In the genomic region with DNA sequence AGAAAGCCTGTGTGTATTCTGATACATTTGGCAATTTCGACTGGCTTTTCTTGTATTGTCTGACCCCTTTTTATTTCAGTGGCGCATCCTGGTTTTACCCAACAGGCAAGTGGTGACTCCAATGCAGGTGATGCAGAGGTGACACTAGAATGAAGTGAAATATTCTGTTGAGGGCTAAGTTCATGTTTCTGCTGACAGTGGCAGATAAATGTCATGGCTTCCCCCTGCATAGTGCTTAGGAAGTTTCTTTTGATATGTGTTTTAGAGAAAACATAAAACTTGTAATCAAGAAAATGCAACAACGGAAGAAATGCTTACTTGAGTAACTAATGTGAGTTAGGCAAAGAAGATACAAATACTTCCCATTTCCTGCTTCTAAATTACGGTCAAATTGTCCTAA, we compare ENCODE assay signal across 8 cellular contexts. TPM values are rescaled to one million over a fixed set of nuclear protein-coding genes. Genes with fewer than 3 reads are reported as not detected.
A peak's percentile ranks its signal among the peaks of the same experiment; 100 is the strongest.
DNase-seq lines count a peak whose midpoint lies in the region; ATAC-seq, FAIRE-seq and TF ChIP-seq lines count a peak whose summit lies in the region.
"Not testable (repeated sequence)": the region's sequence is repeated elsewhere in the genome, so short reads cannot be mapped to it uniquely, and the experiment has no call there.
"Had no signal": no experiment of that assay in that cellular context is flagged by ENCODE, and none has a peak within 500 bp of the region (broad histone marks: within the 10 kb centered on the region; RNA-seq: fewer than 3 reads in every experiment).

No MANE protein-coding gene starts in this region.

- H3K4me2 ChIP-seq in Loucy (ENCODE audit: low read depth, low read length, poor library complexity, severe bottlenecking) = peak overlapping the region; percentile 69
- not testable (repeated sequence) for H3K4me2 ChIP-seq in HepG2 (ENCODE audit: low read depth, low read length)

- not testable (repeated sequence) for TF ChIP-seq POLR2A in HepG2 (IDR thresholded peaks at IDR 0.05; ENCODE audit: insufficient read depth in 1 of 2, low read depth in 2 of 2, low read length in 2 of 2)

- CTCF ChIA-PET in CD8-positive, alpha-beta T cell (lab: Charles Lee); T-cell (lab: Charles Lee); HepG2 (lab: Yijun Ruan, JAX; ENCODE audit: low intra/inter-chr PET ratio, low total read pairs): not testable (repeated sequence)

- not testable (repeated sequence) for H3K27me3 ChIP-seq in CD8-positive, alpha-beta T cell (ENCODE audit: insufficient read depth, low read length); HL-60 (ENCODE audit: insufficient read depth, poor library complexity, severe bottlenecking); Loucy (ENCODE audit: insufficient read depth, low read length, poor library complexity, severe bottlenecking); HepG2 (ENCODE audit: control insufficient read depth in 1 of 2, insufficient read depth in 2 of 2, low read length in 2 of 2)

- H3F3A ChIP-seq in Loucy (ENCODE audit: low read depth) = not testable (repeated sequence)

- H3K79me2 ChIP-seq in Loucy (ENCODE audit: insufficient read depth, low read length) = peaks cover 84% of the 10 kb centered on the region
- not testable (repeated sequence) for H3K79me2 ChIP-seq in HepG2 (ENCODE audit: insufficient read depth, low read length)

- DNase-seq in CD8-positive, alpha-beta T cell; HL-60 (ENCODE audit: low read depth in 1 of 2, low spot score in 1 of 2); T-cell; activated T-cell treated with anti-CD3 and anti-CD28 coated beads, Interleukin-2, amount 50 U/mL, for 72 hours; HepG2 (ENCODE audit: low spot score); stimulated activated effector memory CD8-positive, alpha-beta T cell treated with anti-CD3 and anti-CD28 coated beads, Interleukin-12 subunit alpha, Interleukin-12 subunit beta, amount 100 ng/mL, for 72 hours (ENCODE audit: low spot score in 2 of 2): not testable (repeated sequence)

- not testable (repeated sequence) for TF ChIP-seq CTCF in CD8-positive, alpha-beta T cell (IDR thresholded peaks at IDR 0.05); HL-60 (IDR thresholded peaks at IDR 0.05; ENCODE audit: insufficient read depth, low read length); Loucy (conservative IDR thresholded peaks at IDR 0.05; ENCODE audit: low read length); HepG2 (CRISPR knock-in tag; IDR thresholded peaks at IDR 0.05)

- not testable (repeated sequence) for H3K36me3 ChIP-seq in CD8-positive, alpha-beta T cell (ENCODE audit: insufficient read depth, low read length); Loucy (ENCODE audit: insufficient read depth, low read length); HepG2 (replicated peaks in 1 of 2; ENCODE audit: control insufficient read depth in 1 of 2, insufficient read depth in 2 of 2, low read length in 2 of 2)

- not testable (repeated sequence) for H4K20me1 ChIP-seq in Loucy (ENCODE audit: insufficient read depth, low read length, poor library complexity, severe bottlenecking); HepG2 (ENCODE audit: insufficient read depth, low read length)

- H3K27ac Mint-ChIP-seq in CD8-positive, alpha-beta T cell = peak overlapping the region; percentile 83
- peak overlapping the region; percentile 50 to 66 for H3K27ac Mint-ChIP-seq in T-cell
- H3K27ac Mint-ChIP-seq in activated T-cell treated with anti-CD3 and anti-CD28 coated beads, Interleukin-2, amount 50 U/mL, for 72 hours = peak overlapping the region; percentile 85
- peak overlapping the region; percentile 85 for H3K27ac Mint-ChIP-seq in stimulated activated effector memory CD8-positive, alpha-beta T cell treated with anti-CD3 and anti-CD28 coated beads, Interleukin-12 subunit alpha, Interleukin-12 subunit beta, amount 100 ng/mL, for 72 hours

- not testable (repeated sequence) for ATAC-seq in CD8-positive, alpha-beta T cell; T-cell (replicated peaks in 1 of 4); activated T-cell treated with anti-CD3 and anti-CD28 coated beads, Interleukin-2, amount 50 U/mL, for 72 hours (replicated peaks in 1 of 2); HepG2; stimulated activated effector memory CD8-positive, alpha-beta T cell treated with anti-CD3 and anti-CD28 coated beads, Interleukin-12 subunit alpha, Interleukin-12 subunit beta, amount 100 ng/mL, for 72 hours

- not testable (repeated sequence) for H3K27me3 Mint-ChIP-seq in CD8-positive, alpha-beta T cell (ENCODE audit: low read depth); T-cell; activated T-cell treated with anti-CD3 and anti-CD28 coated beads, Interleukin-2, amount 50 U/mL, for 72 hours (ENCODE audit: low read depth)

- not testable (repeated sequence) for TF ChIP-seq RAD21 in HepG2 (CRISPR knock-in tag; IDR thresholded peaks at IDR 0.05)

- H3K4me1 ChIP-seq in CD8-positive, alpha-beta T cell (ENCODE audit: insufficient read depth, low read length) = peaks cover 64% of the 10 kb centered on the region
- H3K4me1 ChIP-seq in Loucy (ENCODE audit: insufficient read depth, low read length, poor library complexity, severe bottlenecking) = peaks cover 23% of the 10 kb centered on the region
- H3K4me1 ChIP-seq in HepG2 (ENCODE audit: insufficient read depth, low read length) = not testable (repeated sequence)

- WGBS in HepG2 (ENCODE audit: low lambda C conversion rate) = 17% methylated on average over 4 of the region's 4 CpGs

- BruUV-seq in HepG2 (replicated peaks; lab: Mats Ljungman, UMichigan) = not testable (repeated sequence)

- H3K9ac ChIP-seq in Loucy (ENCODE audit: low read depth, low read length, poor library complexity, severe bottlenecking) = peak overlapping the region; percentile 55
- H3K9ac ChIP-seq in HepG2 (ENCODE audit: insufficient read depth, low read depth, low read length) = not testable (repeated sequence)

- intact Hi-C loops in CD8-positive, alpha-beta T cell (cut with DNase I, micrococcal nuclease) = loop anchor here in 1 of 2 experiments (2.0 kb wide), 1 partner anchor 15 kb away; no protein-coding TSS in a partner anchor
- intact Hi-C loops in HepG2 (cut with micrococcal nuclease; ENCODE audit: unreplicated experiment) = not testable (repeated sequence)

- not testable (repeated sequence) for H3K4me3 ChIP-seq in CD8-positive, alpha-beta T cell (ENCODE audit: low read depth, low read length); HL-60 (replicated peaks; ENCODE audit: insufficient read depth, low read length); HepG2 (replicated peaks in 1 of 3; ENCODE audit: insufficient read depth in 1 of 3, low read depth in 2 of 3, low read length in 3 of 3)
- peak overlapping the region; percentile 52 for H3K4me3 ChIP-seq in Loucy (ENCODE audit: low read length, poor library complexity, severe bottlenecking)

- not testable (repeated sequence) for TF ChIP-seq EP300 in HepG2 (IDR thresholded peaks at IDR 0.05; ENCODE audit: low read depth in 2 of 2, low read length in 2 of 2); HepG2 (CRISPR knock-in tag; IDR thresholded peaks at IDR 0.05; ENCODE audit: borderline replicate concordance)

- peak overlapping the region; percentile 48 for H3K4me3 Mint-ChIP-seq in CD8-positive, alpha-beta T cell
- peak overlapping the region in 2 of 3 donors; percentile 37 to 46 for H3K4me3 Mint-ChIP-seq in T-cell
- peak overlapping the region; percentile 34 to 74 for H3K4me3 Mint-ChIP-seq in activated T-cell treated with anti-CD3 and anti-CD28 coated beads, Interleukin-2, amount 50 U/mL, for 72 hours
- H3K4me3 Mint-ChIP-seq in stimulated activated effector memory CD8-positive, alpha-beta T cell treated with anti-CD3 and anti-CD28 coated beads, Interleukin-12 subunit alpha, Interleukin-12 subunit beta, amount 100 ng/mL, for 72 hours = peak overlapping the region; percentile 61

- H3K9me3 ChIP-seq in CD8-positive, alpha-beta T cell (ENCODE audit: low read length); Loucy (ENCODE audit: insufficient read depth, low read depth, low read length); HepG2 (ENCODE audit: low read length): not testable (repeated sequence)

- H3K36me3 Mint-ChIP-seq in CD8-positive, alpha-beta T cell = peaks cover 41% of the 10 kb centered on the region
- peaks cover 40% of the 10 kb centered on the region for H3K36me3 Mint-ChIP-seq in T-cell
- H3K36me3 Mint-ChIP-seq in activated T-cell treated with anti-CD3 and anti-CD28 coated beads, Interleukin-2, amount 50 U/mL, for 72 hours (ENCODE audit: insufficient read depth in 2 of 2); stimulated activated effector memory CD8-positive, alpha-beta T cell treated with anti-CD3 and anti-CD28 coated beads, Interleukin-12 subunit alpha, Interleukin-12 subunit beta, amount 100 ng/mL, for 72 hours: not testable (repeated sequence)

- not testable (repeated sequence) for H2AFZ ChIP-seq in Loucy (ENCODE audit: low read length); HepG2 (ENCODE audit: low read length)

- not testable (repeated sequence) for H3K27ac ChIP-seq in CD8-positive, alpha-beta T cell (ENCODE audit: low read depth, low read length); HepG2 (ENCODE audit: extremely low read length, insufficient read depth, low read length)
- 0 out of 2 replicates have a peak overlapping the region, but pooled peaks have one; percentile 17 for H3K27ac ChIP-seq in HL-60 (replicated peaks)

- POLR2A ChIA-PET in CD8-positive, alpha-beta T cell (lab: Charles Lee); T-cell (lab: Charles Lee); HepG2 (lab: Yijun Ruan, JAX): not testable (repeated sequence)

- peaks cover 85% of the 10 kb centered on the region for H3K4me1 Mint-ChIP-seq in CD8-positive, alpha-beta T cell (ENCODE audit: low read depth)
- peaks cover 85 to 88% (median 86%) of the 10 kb centered on the region in 3 donors for H3K4me1 Mint-ChIP-seq in T-cell
- peaks cover 61% of the 10 kb centered on the region for H3K4me1 Mint-ChIP-seq in activated T-cell treated with anti-CD3 and anti-CD28 coated beads, Interleukin-2, amount 50 U/mL, for 72 hours (ENCODE audit: low read depth)
- H3K4me1 Mint-ChIP-seq in stimulated activated effector memory CD8-positive, alpha-beta T cell treated with anti-CD3 and anti-CD28 coated beads, Interleukin-12 subunit alpha, Interleukin-12 subunit beta, amount 100 ng/mL, for 72 hours = peaks cover 56% of the 10 kb centered on the region

- FAIRE-seq in HepG2 (lab: Jason Lieb, UNC) = not testable (repeated sequence)

- in situ Hi-C loops in HepG2 (cut with HindIII; ENCODE audit: extremely low pct_ligation_motif_present, low pct_unique_long_range_greater_than_20kb) = not testable (repeated sequence)

- H3K9me3 Mint-ChIP-seq in CD8-positive, alpha-beta T cell; T-cell; activated T-cell treated with anti-CD3 and anti-CD28 coated beads, Interleukin-2, amount 50 U/mL, for 72 hours; stimulated activated effector memory CD8-positive, alpha-beta T cell treated with anti-CD3 and anti-CD28 coated beads, Interleukin-12 subunit alpha, Interleukin-12 subunit beta, amount 100 ng/mL, for 72 hours: not testable (repeated sequence)

- H3K9me2 ChIP-seq in Loucy (replicated peaks; ENCODE audit: low read depth, low read length) = not testable (repeated sequence)

RNA-seq across cellular contexts. Expression of a gene that starts 13.1 kb away (rescaled TPM):
- total RNA-seq in CD8-positive, alpha-beta T cell = 100 to 1,000 TPM; 192 to 200 TPM
- total RNA-seq in T-cell (100 to 1,000 TPM in 4 of 5 donors, 10 to 100 TPM in 1; 92.8 to 252 (median 136) TPM), HepG2 (2016; rRNA removed; fragmentation: Illumina TruSeq; extraction: Trizol) (0.08 and 0.29 TPM in 2 replicates)
- total RNA-seq in activated T-cell treated with anti-CD3 and anti-CD28 coated beads, Interleukin-2, amount 50 U/mL, for 72 hours = 10 to 100 TPM; 53.3 to 61.0 TPM
- 0.09 TPM in 1 of 2 replicates, not detected in the other for total RNA-seq in HepG2 (2016; cell fraction: cytosol; rRNA removed; fragmentation: Illumina TruSeq; extraction: Trizol; ENCODE audit: low read depth)
- not detected in 2 replicates for total RNA-seq in HepG2 (2016; cell fraction: insoluble cytoplasmic fraction; rRNA removed; fragmentation: Illumina TruSeq; extraction: Trizol)
- total RNA-seq in HepG2 (2016; cell fraction: membrane; rRNA removed; fragmentation: Illumina TruSeq; extraction: Trizol) = not detected in 2 replicates
- 0.56 and 1.4 TPM in 2 replicates for total RNA-seq in HepG2 (2016; cell fraction: nucleus; rRNA removed; fragmentation: Illumina TruSeq; extraction: Trizol)
- polyA plus RNA-seq in HepG2 (2011; rRNA removed) = 0.04 and 0.11 TPM in 2 replicates
- polyA plus RNA-seq in HepG2 (2011; cell fraction: cytosol; rRNA removed) = 0.01 TPM in 1 of 2 replicates, not detected in the other
- polyA plus RNA-seq in HepG2 (2011; cell fraction: nucleus; rRNA removed) = 0.19 and 0.21 TPM in 2 replicates
- not detected in 2 replicates for polyA plus RNA-seq in HepG2 (2012)
- not detected in 2 replicates for polyA plus RNA-seq in HepG2 (2016; cell fraction: cytosol; fragmentation: Illumina TruSeq; extraction: Trizol; ENCODE audit: low read depth)
- polyA plus RNA-seq in HepG2 (2016; cell fraction: insoluble cytoplasmic fraction; fragmentation: Illumina TruSeq; extraction: Trizol; ENCODE audit: low read depth) = not detected in 2 replicates
- polyA plus RNA-seq in HepG2 (2016; cell fraction: membrane; fragmentation: Illumina TruSeq; extraction: Trizol; ENCODE audit: low read depth) = not detected in 2 replicates
- polyA plus RNA-seq in HepG2 (2016; cell fraction: nucleus; fragmentation: Illumina TruSeq; extraction: Trizol; ENCODE audit: insufficient read depth, low read depth) = not detected in 2 replicates
- polyA minus RNA-seq in HepG2 (2011; rRNA and poly(A)+ RNA removed; ENCODE audit: low replicate concordance) = 4.1 TPM in 1 of 2 replicates, not detected in the other
- polyA minus RNA-seq in HepG2 (2011; cell fraction: cytosol; rRNA and poly(A)+ RNA removed) = not detected in 2 replicates
- 0.52 and 0.62 TPM in 2 replicates for polyA minus RNA-seq in HepG2 (2011; cell fraction: nucleus; rRNA and poly(A)+ RNA removed)
- total RNA-seq: G401 had no signal

Comparison
In these comparisons a context has a peak if more than half of its experiments do, and no peak if none do; other contexts are left out.
1. RNA of a gene that starts 13.1 kb away (total RNA-seq): 192 to 200 TPM in CD8-positive, alpha-beta T cell, 92.8 to 252 TPM in T-cell and 53.3 to 61.0 TPM in activated T-cell treated with anti-CD3 and anti-CD28 coated beads, Interleukin-2, amount 50 U/mL, for 72 hours; 0.08 to 1.4 TPM in HepG2; every median in the first group is over 10 times any median in the second.
2. Peak in every context shown above with its lines, with median percentiles within 50 percentile points of each other: H3K27ac Mint-ChIP-seq and H3K4me3 Mint-ChIP-seq.